ENCODE assay signal across 1 cellular context in genomic region chr15:89616228-89616627, GRCh38.
TF ChIP-seq lines count a peak whose summit lies in the region.

No MANE protein-coding gene starts in this region.

TF ChIP-seq in HepG2, 621 proteins besides CTCF, POLR2A, EP300 and RAD21:
- peak in 1 of 2 experiments; percentile 69; a peak in 2 of 4 replicates for TF ChIP-seq MAFK (conservative IDR thresholded peaks at IDR 0.05 in 1 of 2, IDR thresholded peaks at IDR 0.05 in 1 of 2; ENCODE audit: low read length in 2 of 2)
- TF ChIP-seq MAFF (IDR thresholded peaks at IDR 0.05; ENCODE audit: low read depth, low read length): peak; percentile 46; the same call in 1 of the 2 replicates
- TF ChIP-seq MED13 (CRISPR knock-in tag; IDR thresholded peaks at IDR 0.05): no peak
- TF ChIP-seq HDAC1 (CRISPR knock-in tag; IDR thresholded peaks at IDR 0.05): no peak
